In genomic region chr15:76382987-76383728, GRCh38 we compare ENCODE assay signal across 30 cellular contexts. TPM values are rescaled to one million over a fixed set of nuclear protein-coding genes. Genes with fewer than 3 reads are reported as not detected.
"Had no signal": no experiment of that assay in that cellular context is flagged by ENCODE, and none has a peak within 500 bp of the region (broad histone marks: within the 10 kb centered on the region; RNA-seq: fewer than 3 reads in every experiment).

No MANE protein-coding gene starts in this region.

- H3K4me1 ChIP-seq: left lung, lower lobe of right lung, pancreas, prostate gland, suprapubic skin, tibial nerve, uterus had no signal

- H3K36me3 ChIP-seq: left lung, lower lobe of right lung, prostate gland, thoracic aorta, uterus had no signal

- H3K27ac Mint-ChIP-seq: immature natural killer cell; naive thymus-derived CD8-positive, alpha-beta T cell; nephron; stimulated activated naive CD8-positive, alpha-beta T cell treated with anti-CD3 and anti-CD28 coated beads, Interleukin-15, Interleukin-2, amounts not matched to agents 100 ng/mL and 50 ng/mL, for 24 hours; type B pancreatic cell had no signal

- DNase-seq: immature natural killer cell; kidney; left colon; left lung; lower lobe of right lung; mammary epithelial cell; mesenchymal stem cell; naive thymus-derived CD8-positive, alpha-beta T cell; nucleus accumbens; pancreas; posterior cingulate gyrus; retina; right cardiac atrium; stimulated activated CD4-positive, alpha-beta T cell treated with anti-CD3 and anti-CD28 coated beads, Interleukin-12 subunit alpha, Interleukin-12 subunit beta, amount 100 ng/mL, for 4 hours; stimulated activated CD4-positive, alpha-beta T cell treated with anti-CD3 and anti-CD28 coated beads, Interleukin-15, amount 100 ng/mL, for 24 hours; stimulated activated CD4-positive, alpha-beta T cell treated with anti-CD3 and anti-CD28 coated beads, Interleukin-2, amount 100 ng/mL, for 24 hours; stimulated activated CD4-positive, alpha-beta T cell treated with anti-CD3 and anti-CD28 coated beads, Interleukin-4, amount 100 ng/mL, for 1 hour; stimulated activated naive CD4-positive, alpha-beta T cell; uterus had no signal

- H3K27me3 Mint-ChIP-seq: naive thymus-derived CD8-positive, alpha-beta T cell; stimulated activated naive CD8-positive, alpha-beta T cell treated with anti-CD3 and anti-CD28 coated beads, Interleukin-15, Interleukin-2, amounts not matched to agents 100 ng/mL and 50 ng/mL, for 24 hours had no signal

- H3K27ac ChIP-seq: left lung, lower lobe of right lung, pancreas, prostate gland, skin epidermis, suprapubic skin, thoracic aorta, tibial nerve, uterus had no signal

- H3K4me3 ChIP-seq: left lung, lower lobe of right lung, pancreas, prostate gland, skin epidermis, suprapubic skin, thoracic aorta, tibial nerve, uterus had no signal

- H3K27me3 ChIP-seq: left lung, pancreas, suprapubic skin, tibial nerve, uterus had no signal

- H3K4me1 Mint-ChIP-seq: immature natural killer cell, nephron, neural crest cell had no signal

- ATAC-seq: left colon; left lung; lower lobe of right lung; naive thymus-derived CD8-positive, alpha-beta T cell; pancreas; right cardiac atrium; sciatic nerve had no signal

- H3K4me3 Mint-ChIP-seq: immature natural killer cell; naive thymus-derived CD8-positive, alpha-beta T cell; nephron; neural crest cell; stimulated activated naive CD8-positive, alpha-beta T cell treated with anti-CD3 and anti-CD28 coated beads, Interleukin-15, Interleukin-2, amounts not matched to agents 100 ng/mL and 50 ng/mL, for 24 hours; type B pancreatic cell had no signal

- H3K9me3 Mint-ChIP-seq: immature natural killer cell; naive thymus-derived CD8-positive, alpha-beta T cell; nephron; neural crest cell; stimulated activated naive CD8-positive, alpha-beta T cell treated with anti-CD3 and anti-CD28 coated beads, Interleukin-15, Interleukin-2, amounts not matched to agents 100 ng/mL and 50 ng/mL, for 24 hours; type B pancreatic cell had no signal

- H3K9me3 ChIP-seq: left lung, lower lobe of right lung, pancreas, prostate gland, suprapubic skin, thoracic aorta, tibial nerve, uterus had no signal

RNA-seq across cellular contexts. Expression of gene ISL2, which starts 46.6 kb away (rescaled TPM):
- total RNA-seq: mammary epithelial cell; naive thymus-derived CD8-positive, alpha-beta T cell; neural crest cell; right cardiac atrium; subcutaneous adipose tissue; thoracic aorta; tibial nerve had no signal
